Comparison of ENCODE assay signal across 19 cellular contexts in genomic region chr2:85213404-85213803, GRCh38.
DNase-seq lines count a peak whose midpoint lies in the region; ATAC-seq and TF ChIP-seq lines count a peak whose summit lies in the region.
"Had no signal": no experiment of that assay in that cellular context is flagged by ENCODE, and none has a peak within 500 bp of the region (broad histone marks: within the 10 kb centered on the region; RNA-seq: fewer than 3 reads in every experiment).

No MANE protein-coding gene starts in this region.

- TF ChIP-seq CTCF in gastroesophageal sphincter (IDR thresholded peaks at IDR 0.05): no peak
- TF ChIP-seq CTCF in parathyroid adenoma (IDR thresholded peaks at IDR 0.05): no peak
- TF ChIP-seq CTCF in mesothelial cell of epicardium (IDR thresholded peaks at IDR 0.05; ENCODE audit: unreplicated experiment): no peak
- no peak for TF ChIP-seq CTCF in progenitor cell of endocrine pancreas (IDR thresholded peaks at IDR 0.05; ENCODE audit: unreplicated experiment)

- 49 to 55% methylated on average over 2 of the region's 2 CpGs for WGBS in gastroesophageal sphincter (ENCODE audit: low coverage in 1 of 2), 2 donors

- H3K79me2 ChIP-seq in parathyroid adenoma: peaks cover 13% of the 10 kb centered on the region

- no peak overlapping the region for H3K4me3 Mint-ChIP-seq in activated CD4-positive, alpha-beta T cell treated with anti-CD3 and anti-CD28 coated beads for 36 hours
- no peak overlapping the region for H3K4me3 Mint-ChIP-seq in mesothelial cell of epicardium
- no peak overlapping the region for H3K4me3 Mint-ChIP-seq in progenitor cell of endocrine pancreas (ENCODE audit: low read depth)
- H3K4me3 Mint-ChIP-seq: IgD-negative memory B cell had no signal

- H3K27ac ChIP-seq in gastroesophageal sphincter (peak overlapping the region; percentile 1 to 80 (median 79)), parathyroid adenoma (peak overlapping the region; percentile 3)
- H3K27ac ChIP-seq: C4-2B, SJCRH30 had no signal

- peak overlapping the region; percentile 13 for H2AFZ ChIP-seq in parathyroid adenoma

- intact Hi-C loops in Right ventricle myocardium superior (cut with DNase I): no loop called here
- intact Hi-C loops in Right ventricle myocardium inferior (cut with DNase I): no loop called here
- intact Hi-C loops in activated CD4-positive, alpha-beta T cell treated with anti-CD3 and anti-CD28 coated beads for 36 hours (cut with DNase I, micrococcal nuclease): no loop called here

- TF ChIP-seq POLR2A in gastroesophageal sphincter (IDR thresholded peaks at IDR 0.05): no peak

- DNase-seq in Right ventricle myocardium superior: no peak
- DNase-seq in Right ventricle myocardium inferior (ENCODE audit: missing footprints): no peak
- no peak for DNase-seq in activated CD4-positive, alpha-beta T cell treated with anti-CD3 and anti-CD28 coated beads for 36 hours
- no peak for DNase-seq in mesothelial cell of epicardium (ENCODE audit: low spot score in 2 of 2, unreplicated experiment in 2 of 2)
- no peak for DNase-seq in progenitor cell of endocrine pancreas (ENCODE audit: low spot score, unreplicated experiment)
- DNase-seq: 8988T; GF-D8; Karpas-422; NCI-H1417 treated with DMSO at 0.1 percent for 48 hours; NCI-H187 treated with DMSO at 0.1 percent for 48 hours; NCI-H2107; NCI-H69; NK-92 treated with Interleukin-12 subunit alpha and Interleukin-12 subunit beta, amount 100 ng/mL, for 24 hours had no signal

- POLR2A ChIA-PET in activated CD4-positive, alpha-beta T cell treated with anti-CD3 and anti-CD28 coated beads for 36 hours (lab: Charles Lee): no interaction called here

- CTCF ChIA-PET in activated CD4-positive, alpha-beta T cell treated with anti-CD3 and anti-CD28 coated beads for 36 hours (lab: Charles Lee): interaction anchor here (0.7 to 0.8 kb wide), 2 partner anchors 35 to 85 kb away, joined by 3 read pairs; no protein-coding TSS in a partner anchor

- H3K4me2 ChIP-seq in parathyroid adenoma (ENCODE audit: low read length): no peak overlapping the region

- no peak for TF ChIP-seq EP300 in gastroesophageal sphincter (IDR thresholded peaks at IDR 0.05)

- ATAC-seq in Right ventricle myocardium superior (ENCODE audit: poor library complexity) (peak; percentile 21), Right ventricle myocardium inferior (no peak), gastroesophageal sphincter (no peak), HG03196 (IDR thresholded peaks at IDR 0.05; ENCODE audit: unreplicated experiment) (no peak)
- ATAC-seq in activated CD4-positive, alpha-beta T cell treated with anti-CD3 and anti-CD28 coated beads for 36 hours: no peak

- H3K9me3 Mint-ChIP-seq in activated CD4-positive, alpha-beta T cell treated with anti-CD3 and anti-CD28 coated beads for 36 hours (ENCODE audit: low read depth): no peaks in the 10 kb centered on the region
- H3K9me3 Mint-ChIP-seq in mesothelial cell of epicardium: no peaks in the 10 kb centered on the region
- no peaks in the 10 kb centered on the region for H3K9me3 Mint-ChIP-seq in progenitor cell of endocrine pancreas (ENCODE audit: low read depth)

- H3K27me3 ChIP-seq in gastroesophageal sphincter: no peaks in the 10 kb centered on the region
- no peaks in the 10 kb centered on the region for H3K27me3 ChIP-seq in parathyroid adenoma (ENCODE audit: control insufficient read depth, insufficient read depth, low read length)
- H3K27me3 ChIP-seq: SJCRH30 had no signal

- no peak overlapping the region for H3K9ac ChIP-seq in parathyroid adenoma

- H3K27me3 Mint-ChIP-seq in activated CD4-positive, alpha-beta T cell treated with anti-CD3 and anti-CD28 coated beads for 36 hours: peaks cover 23% of the 10 kb centered on the region
- H3K27me3 Mint-ChIP-seq in mesothelial cell of epicardium (ENCODE audit: low read depth) (no peaks in the 10 kb centered on the region), progenitor cell of endocrine pancreas (no peaks in the 10 kb centered on the region)

- H3K36me3 ChIP-seq in gastroesophageal sphincter (no peaks in the 10 kb centered on the region), parathyroid adenoma (ENCODE audit: control insufficient read depth, insufficient read depth, low read length) (no peaks in the 10 kb centered on the region)

- H3K9me3 ChIP-seq in gastroesophageal sphincter: no peaks in the 10 kb centered on the region
- H3K9me3 ChIP-seq in parathyroid adenoma (ENCODE audit: control insufficient read depth, low read length): no peaks in the 10 kb centered on the region
- H3K9me3 ChIP-seq: SJCRH30 had no signal

- no peaks in the 10 kb centered on the region for H3K36me3 Mint-ChIP-seq in activated CD4-positive, alpha-beta T cell treated with anti-CD3 and anti-CD28 coated beads for 36 hours (ENCODE audit: low read depth)
- H3K36me3 Mint-ChIP-seq in mesothelial cell of epicardium (no peaks in the 10 kb centered on the region), progenitor cell of endocrine pancreas (ENCODE audit: insufficient read depth) (no peaks in the 10 kb centered on the region)
- H3K36me3 Mint-ChIP-seq: IgD-negative memory B cell had no signal

- no peak overlapping the region for H3K27ac Mint-ChIP-seq in activated CD4-positive, alpha-beta T cell treated with anti-CD3 and anti-CD28 coated beads for 36 hours
- H3K27ac Mint-ChIP-seq in mesothelial cell of epicardium (no peak overlapping the region), progenitor cell of endocrine pancreas (no peak overlapping the region)
- H3K27ac Mint-ChIP-seq: IgD-negative memory B cell had no signal

- no peak overlapping the region for H3K4me3 ChIP-seq in gastroesophageal sphincter
- H3K4me3 ChIP-seq in parathyroid adenoma (ENCODE audit: low read depth, low read length): no peak overlapping the region
- H3K4me3 ChIP-seq: SJCRH30 had no signal

- no peaks in the 10 kb centered on the region for H3K4me1 Mint-ChIP-seq in activated CD4-positive, alpha-beta T cell treated with anti-CD3 and anti-CD28 coated beads for 36 hours
- H3K4me1 Mint-ChIP-seq in mesothelial cell of epicardium: peaks cover 44% of the 10 kb centered on the region
- peaks cover 16% of the 10 kb centered on the region for H3K4me1 Mint-ChIP-seq in progenitor cell of endocrine pancreas (ENCODE audit: low read depth)

- H3K4me1 ChIP-seq in gastroesophageal sphincter: peaks cover 2 to 77% (median 38%) of the 10 kb centered on the region in 3 donors
- peaks cover 13% of the 10 kb centered on the region for H3K4me1 ChIP-seq in parathyroid adenoma
